In genomic region chr9:134698111-134698510, GRCh38 we compare ENCODE assay signal across 17 cellular contexts. TPM values are rescaled to one million over a fixed set of nuclear protein-coding genes. Genes with fewer than 3 reads are reported as not detected.
DNase-seq lines count a peak whose midpoint lies in the region; ATAC-seq and TF ChIP-seq lines count a peak whose summit lies in the region.
"Had no signal": no experiment of that assay in that cellular context is flagged by ENCODE, and none has a peak within 500 bp of the region (broad histone marks: within the 10 kb centered on the region; RNA-seq: fewer than 3 reads in every experiment).

No MANE protein-coding gene starts in this region.

- H3K4me1 ChIP-seq in ACC112 (ENCODE audit: control insufficient read depth, insufficient read depth, low read length, unreplicated experiment) (peaks cover 4% of the 10 kb centered on the region), Panc1 (ENCODE audit: control insufficient read depth, insufficient read depth, low read length) (no peaks in the 10 kb centered on the region)
- H3K4me1 ChIP-seq: Caco-2, foreskin keratinocyte had no signal

- H3K36me3 ChIP-seq in ACC112 (ENCODE audit: insufficient read depth, low read length) (peaks cover 25% of the 10 kb centered on the region), Panc1 (ENCODE audit: control insufficient read depth, insufficient read depth, low read length) (no peaks in the 10 kb centered on the region), MG63 (peaks cover 31% of the 10 kb centered on the region)

- H3K4me3 ChIP-seq in ACC112 (ENCODE audit: low read depth, low read length) (no peak overlapping the region), Panc1 (ENCODE audit: low read depth in 2 of 2, low read length in 2 of 2) (no peak overlapping the region), MG63 (no peak overlapping the region)
- H3K4me3 ChIP-seq: esophagus squamous epithelium, heart right ventricle, lung, SK-N-MC, stomach had no signal

- POLR2A ChIA-PET in Panc1 (lab: Charles Lee) = interaction anchor here (0.6 kb wide), 1 partner anchor 69 kb away, joined by 3 read pairs; no protein-coding TSS in a partner anchor

- CTCF ChIA-PET in Panc1 (lab: Charles Lee) = interaction anchor here (0.7 kb wide), 1 partner anchor 248 kb away, joined by 3 read pairs; no protein-coding TSS in a partner anchor

- BruUV-seq in Panc1 (replicated peaks; lab: Mats Ljungman, UMichigan) = no TSS peak

- peak overlapping the region; percentile 34; the same call in 1 of the 2 replicates for H3K27ac ChIP-seq in ACC112 (ENCODE audit: low read depth, low read length)
- H3K27ac ChIP-seq in Panc1 (ENCODE audit: low read length) = no peak overlapping the region
- H3K27ac ChIP-seq: foreskin keratinocyte, SK-N-MC had no signal

- intact Hi-C loops in Panc1 (cut with micrococcal nuclease; ENCODE audit: unreplicated experiment) (loop anchor here (2.0 kb wide), 1 partner anchor 41 kb away; no protein-coding TSS in a partner anchor), left cardiac atrium (cut with DNase I) (loop anchor here (5.0 to 10.0 kb wide), 3 partner anchors 39 to 717 kb away; no protein-coding TSS in a partner anchor)

- ATAC-seq in Panc1 (peak; percentile 37), left cardiac atrium (peak in 1 of 2 donors; percentile 1), HG02885 (IDR thresholded peaks at IDR 0.05; ENCODE audit: poor library complexity, unreplicated experiment) (no peak)

- no peaks in the 10 kb centered on the region for H3K9me3 ChIP-seq in Panc1 (ENCODE audit: control insufficient read depth, insufficient read depth, low read depth, low read length)
- no peaks in the 10 kb centered on the region for H3K9me3 ChIP-seq in MG63
- H3K9me3 ChIP-seq: Caco-2, esophagus squamous epithelium, heart right ventricle, stomach had no signal

- H2AFZ ChIP-seq in ACC112 (ENCODE audit: low read length, unreplicated experiment) = no peak overlapping the region

- DNase-seq in Panc1 (ENCODE audit: low read depth, low spot score) (no peak), left cardiac atrium (peak; percentile 20), retina (peak; percentile 44), MG63 (no peak), NCI-H748 treated with DMSO at 0.1 percent for 48 hours (lab: John Stamatoyannopoulos, UW) (no peak)
- DNase-seq: DMS79, esophagus squamous epithelium, foreskin keratinocyte had no signal

- in situ Hi-C loops in Panc1 (cut with HindIII; ENCODE audit: low pct_unique_long_range_greater_than_20kb, low sequenced_read_pairs) = no loop called here

- no peaks in the 10 kb centered on the region for H3K27me3 ChIP-seq in ACC112 (ENCODE audit: insufficient read depth, low read length)
- H3K27me3 ChIP-seq in Panc1 (ENCODE audit: control insufficient read depth, insufficient read depth, low read length) = no peaks in the 10 kb centered on the region
- no peaks in the 10 kb centered on the region for H3K27me3 ChIP-seq in MG63
- H3K27me3 ChIP-seq: foreskin keratinocyte, heart right ventricle had no signal

- peaks cover 89% of the 10 kb centered on the region for H3K79me2 ChIP-seq in ACC112 (ENCODE audit: control insufficient read depth, insufficient read depth, low read length, unreplicated experiment)

- TF ChIP-seq CTCF in Panc1 (IDR thresholded peaks at IDR 0.05) = no peak

RNA-seq across cellular contexts. Expression of gene COL5A1, which starts 56.5 kb away (rescaled TPM):
- total RNA-seq in Panc1 (2021; ENCODE audit: unreplicated experiment) = 5.7 TPM
- 4.6 TPM for polyA plus RNA-seq in Panc1 (2012; ENCODE audit: insufficient read length)
- total RNA-seq in left cardiac atrium = 10 to 100 TPM; 29.8 to 35.2 TPM
- total RNA-seq in MG63 (2014; rRNA removed; shearing (Covaris generic); ENCODE audit: low replicate concordance) = 78.9 and 92.0 TPM in 2 replicates
- total RNA-seq: natural killer cell treated with Interleukin-12 subunit alpha and Interleukin-12 subunit beta and Interleukin-15 and Interleukin-18, amount 100 ng/mL, for 72 hours had no signal
- polyA plus RNA-seq: CD14-positive monocyte had no signal

Comparison
In these comparisons a context has a peak if more than half of its experiments do, and no peak if none do; other contexts are left out.
1. DNase-seq: peak in left cardiac atrium (single experiment) and retina (single experiment); none in Panc1 (single experiment), MG63 (single experiment) and NCI-H748 treated with DMSO at 0.1 percent for 48 hours (single experiment).